8 cellular contexts compared by ENCODE assay signal in the genomic region with DNA sequence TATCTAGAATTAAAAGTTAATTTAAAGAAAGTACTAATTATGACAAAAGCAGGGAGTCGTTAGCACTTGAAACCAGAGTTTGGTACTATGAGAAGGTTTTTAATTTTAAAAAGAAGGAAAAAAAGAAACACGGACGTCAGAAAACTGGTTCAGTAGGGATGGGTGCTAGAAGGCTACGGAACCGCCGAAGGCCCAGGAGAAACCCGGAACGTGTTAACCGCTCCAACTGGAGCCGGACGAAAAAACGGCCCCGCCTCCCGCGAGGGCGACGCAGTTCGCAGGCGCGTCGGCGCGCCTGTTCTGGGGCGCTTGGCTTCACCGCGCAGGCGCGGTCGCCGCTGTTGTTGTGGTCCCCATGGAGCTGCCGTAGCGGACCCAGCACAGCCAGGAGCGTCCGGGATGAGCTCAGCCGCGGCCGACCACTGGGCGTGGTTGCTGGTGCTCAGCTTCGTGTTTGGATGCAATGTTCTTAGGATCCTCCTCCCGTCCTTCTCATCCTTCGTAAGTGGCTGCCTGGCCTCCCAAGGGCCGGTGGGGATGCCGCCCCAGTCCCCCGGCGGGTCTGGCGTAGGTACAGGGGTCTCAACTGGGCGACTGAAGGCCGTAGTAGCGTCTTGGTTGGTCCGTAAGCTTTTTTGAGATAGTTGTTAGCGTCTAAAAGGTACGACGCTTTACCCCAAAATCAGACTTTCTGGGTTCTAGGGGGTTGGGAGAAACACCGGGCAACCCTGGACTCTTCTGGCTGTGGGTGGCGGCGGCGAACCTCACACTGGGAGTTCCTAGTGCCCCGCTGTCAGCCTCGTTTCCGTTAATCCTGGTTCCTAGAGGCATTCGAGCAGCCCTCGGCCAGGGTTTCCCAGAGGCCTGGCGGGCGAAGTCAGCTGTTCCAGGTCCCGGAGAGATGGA. TPM values are rescaled to one million over a fixed set of nuclear protein-coding genes. Genes with fewer than 3 reads are reported as not detected.
DNase-seq lines count a peak whose midpoint lies in the region; ATAC-seq lines count a peak whose summit lies in the region.

No MANE protein-coding gene starts in this region.

- H3K4me2 ChIP-seq in mesenchymal stem cell (ENCODE audit: low read length, poor library complexity, severe bottlenecking): peak overlapping the region; percentile 98

- H2BK120ac ChIP-seq in mesenchymal stem cell (ENCODE audit: low read depth, low read length): no peak overlapping the region

- H3K27me3 ChIP-seq in mesenchymal stem cell (ENCODE audit: control insufficient read depth in 1 of 2, insufficient read depth in 1 of 2, low read length in 2 of 2): peaks cover 0 to 8% of the 10 kb centered on the region in 2 experiments

- no peaks in the 10 kb centered on the region for H3K9me3 ChIP-seq in mesenchymal stem cell (ENCODE audit: control insufficient read depth, low read length)

- no peak overlapping the region for H3K23ac ChIP-seq in mesenchymal stem cell (ENCODE audit: low read length in 2 of 2)

- H3K4me1 ChIP-seq in mesenchymal stem cell (ENCODE audit: control insufficient read depth, insufficient read depth, low read depth, low read length): peaks cover 10% of the 10 kb centered on the region

- H2BK12ac ChIP-seq in mesenchymal stem cell (ENCODE audit: low read length in 2 of 2): peak overlapping the region in 1 of 2 experiments; percentile 18

- H4K91ac ChIP-seq in mesenchymal stem cell (ENCODE audit: low read length): peak overlapping the region; percentile 7

- peaks cover 9% of the 10 kb centered on the region for H3K79me1 ChIP-seq in mesenchymal stem cell (replicated peaks; ENCODE audit: low read length, poor library complexity, severe bottlenecking)

- 1% methylated on average over 57 of the region's 65 CpGs for WGBS in mesenchymal stem cell

- peak overlapping the region; percentile 71 to 96 for H3K4me3 ChIP-seq in mesenchymal stem cell (ENCODE audit: insufficient read depth in 1 of 2, low read depth in 1 of 2, low read length in 2 of 2)

- H3K9me3 Mint-ChIP-seq in effector memory CD8-positive, alpha-beta T cell: no peaks in the 10 kb centered on the region

- peak overlapping the region; percentile 98 for H3K9ac ChIP-seq in mesenchymal stem cell (ENCODE audit: low read length)

- peak overlapping the region; percentile 82 for H2BK15ac ChIP-seq in mesenchymal stem cell (ENCODE audit: low read depth, poor library complexity, severe bottlenecking)

- no peak overlapping the region for H2AK5ac ChIP-seq in mesenchymal stem cell (ENCODE audit: low read length, severe bottlenecking)

- peaks cover 0 to 3% of the 10 kb centered on the region in 2 experiments for H3K36me3 ChIP-seq in mesenchymal stem cell (ENCODE audit: control insufficient read depth in 1 of 2, insufficient read depth in 2 of 2, low read depth in 1 of 2, low read length in 2 of 2)

- peaks cover 12 to 13% of the 10 kb centered on the region in 2 donors for H3K4me1 Mint-ChIP-seq in effector memory CD8-positive, alpha-beta T cell (ENCODE audit: low read depth in 2 of 2)

- peaks cover 10% of the 10 kb centered on the region for H3K36me3 Mint-ChIP-seq in effector memory CD8-positive, alpha-beta T cell (ENCODE audit: insufficient read depth)

- peak; percentile 99 for DNase-seq in COLO668 (lab: John Stamatoyannopoulos, UW; ENCODE audit: unreplicated experiment)
- peak; percentile 83 for DNase-seq in HT-29 (ENCODE audit: low spot score)
- DNase-seq in NK-92 treated with Interleukin-12 subunit alpha and Interleukin-12 subunit beta, amount 100 ng/mL, for 24 hours (lab: John Stamatoyannopoulos, UW): peak; percentile 91
- DNase-seq in activated CD8-positive, alpha-beta memory T cell treated with anti-CD3 and anti-CD28 coated beads for 48 hours (ENCODE audit: low read depth in 2 of 3, low spot score in 2 of 3): peak; percentile 67 to 83 (median 82)
- peak; percentile 75 to 83 (median 83) for DNase-seq in effector memory CD8-positive, alpha-beta T cell
- peak; percentile 98 for DNase-seq in mesenchymal stem cell
- DNase-seq in stimulated activated CD8-positive, alpha-beta memory T cell treated with anti-CD3 and anti-CD28 coated beads, Interleukin-12 subunit alpha, Interleukin-12 subunit beta, amount 100 ng/mL, for 24 hours (ENCODE audit: extremely low read depth): peak; percentile 77

- H2BK5ac ChIP-seq in mesenchymal stem cell (ENCODE audit: low read depth, low read length, poor library complexity, severe bottlenecking): peak overlapping the region; percentile 3

- peak; percentile 94 for ATAC-seq in GM21360 (IDR thresholded peaks at IDR 0.05; ENCODE audit: unreplicated experiment)
- peak; percentile 97 for ATAC-seq in effector memory CD8-positive, alpha-beta T cell (replicated peaks)

- peak overlapping the region; percentile 60 to 78 for H3K18ac ChIP-seq in mesenchymal stem cell (ENCODE audit: low read depth in 1 of 2, low read length in 2 of 2)

- peaks cover 21 to 23% of the 10 kb centered on the region in 2 donors for H3K27me3 Mint-ChIP-seq in effector memory CD8-positive, alpha-beta T cell

- H3K4ac ChIP-seq in mesenchymal stem cell (ENCODE audit: low read depth in 1 of 2, low read length in 2 of 2): peak overlapping the region; percentile 35 to 64

- peak overlapping the region; percentile 43 for H2AFZ ChIP-seq in mesenchymal stem cell (ENCODE audit: low read depth, low read length)

- peak overlapping the region; percentile 87 for H3K27ac ChIP-seq in mesenchymal stem cell (ENCODE audit: low read length, poor library complexity, severe bottlenecking)

- peak overlapping the region; percentile 92 to 94 for H3K27ac Mint-ChIP-seq in effector memory CD8-positive, alpha-beta T cell

- H3K4me3 Mint-ChIP-seq in effector memory CD8-positive, alpha-beta T cell: peak overlapping the region; percentile 94 to 95

- H4K8ac ChIP-seq in mesenchymal stem cell (ENCODE audit: low read length): peak overlapping the region; percentile 45

- peak overlapping the region in 1 of 2 experiments; percentile 55 for H3K14ac ChIP-seq in mesenchymal stem cell (ENCODE audit: low read length in 2 of 2)

RNA-seq across cellular contexts. Expression of a gene that starts 31.4 kb away (rescaled TPM):
- total RNA-seq in HT-29 (2014; rRNA removed; shearing (Covaris generic)): 132 and 165 TPM in 2 replicates
- polyA plus RNA-seq in mesenchymal stem cell (2013, experiment 1 of 2): 278 TPM
- polyA plus RNA-seq in mesenchymal stem cell (2013, experiment 2 of 2): 282 TPM

Comparison
In these comparisons a context has a peak if more than half of its experiments do, and no peak if none do; other contexts are left out.
1. Peak in every context shown above with its lines: DNase-seq, ATAC-seq, H3K4me3 ChIP-seq and H3K27ac ChIP-seq.